In the genomic region with DNA sequence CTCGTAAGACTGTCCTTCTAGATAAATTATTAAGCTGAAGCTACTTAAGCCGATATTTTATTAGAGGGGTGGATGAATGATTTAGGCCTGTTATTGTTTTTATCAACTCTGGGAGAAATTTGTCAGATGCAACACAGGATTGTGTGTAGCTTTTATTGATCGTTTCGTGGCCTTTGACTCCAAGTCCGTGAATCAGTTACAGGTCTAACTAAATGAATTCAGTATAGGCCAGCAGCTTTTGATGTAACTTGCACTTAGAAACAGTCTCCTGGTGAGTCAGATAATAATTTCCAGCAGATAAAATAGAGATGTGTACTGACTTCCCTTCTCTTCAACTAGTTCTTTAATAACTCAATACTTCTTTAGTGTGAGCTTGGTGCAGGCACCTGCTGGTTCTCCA, we compare ENCODE assay signal across 2 cellular contexts.
A peak's percentile ranks its signal among the peaks of the same experiment; 100 is the strongest.
TF ChIP-seq lines count a peak whose summit lies in the region.

No MANE protein-coding gene starts in this region.

TF ChIP-seq in SK-N-SH treated with all-trans-retinoic acid at 6 μM for 48 hours, 23 proteins besides CTCF, POLR2A, EP300 and RAD21 (continued from another document):
- TF ChIP-seq, protein P1, sequence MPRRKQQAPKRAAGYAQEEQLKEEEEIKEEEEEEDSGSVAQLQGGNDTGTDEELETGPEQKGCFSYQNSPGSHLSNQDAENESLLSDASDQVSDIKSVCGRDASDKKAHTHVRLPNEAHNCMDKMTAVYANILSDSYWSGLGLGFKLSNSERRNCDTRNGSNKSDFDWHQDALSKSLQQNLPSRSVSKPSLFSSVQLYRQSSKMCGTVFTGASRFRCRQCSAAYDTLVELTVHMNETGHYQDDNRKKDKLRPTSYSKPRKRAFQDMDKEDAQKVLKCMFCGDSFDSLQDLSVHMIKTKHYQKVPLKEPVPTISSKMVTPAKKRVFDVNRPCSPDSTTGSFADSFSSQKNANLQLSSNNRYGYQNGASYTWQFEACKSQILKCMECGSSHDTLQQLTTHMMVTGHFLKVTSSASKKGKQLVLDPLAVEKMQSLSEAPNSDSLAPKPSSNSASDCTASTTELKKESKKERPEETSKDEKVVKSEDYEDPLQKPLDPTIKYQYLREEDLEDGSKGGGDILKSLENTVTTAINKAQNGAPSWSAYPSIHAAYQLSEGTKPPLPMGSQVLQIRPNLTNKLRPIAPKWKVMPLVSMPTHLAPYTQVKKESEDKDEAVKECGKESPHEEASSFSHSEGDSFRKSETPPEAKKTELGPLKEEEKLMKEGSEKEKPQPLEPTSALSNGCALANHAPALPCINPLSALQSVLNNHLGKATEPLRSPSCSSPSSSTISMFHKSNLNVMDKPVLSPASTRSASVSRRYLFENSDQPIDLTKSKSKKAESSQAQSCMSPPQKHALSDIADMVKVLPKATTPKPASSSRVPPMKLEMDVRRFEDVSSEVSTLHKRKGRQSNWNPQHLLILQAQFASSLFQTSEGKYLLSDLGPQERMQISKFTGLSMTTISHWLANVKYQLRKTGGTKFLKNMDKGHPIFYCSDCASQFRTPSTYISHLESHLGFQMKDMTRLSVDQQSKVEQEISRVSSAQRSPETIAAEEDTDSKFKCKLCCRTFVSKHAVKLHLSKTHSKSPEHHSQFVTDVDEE (CRISPR knock-in tag; IDR thresholded peaks at IDR 0.05) = no peak
- TF ChIP-seq BACH2 (CRISPR knock-in tag; IDR thresholded peaks at IDR 0.05; ENCODE audit: borderline replicate concordance) = no peak
- TF ChIP-seq GLIS3 (CRISPR knock-in tag; IDR thresholded peaks at IDR 0.05) = no peak

TF ChIP-seq in liver, 16 proteins besides CTCF, POLR2A, EP300 and RAD21 (continued from another document):
- TF ChIP-seq, protein P2, sequence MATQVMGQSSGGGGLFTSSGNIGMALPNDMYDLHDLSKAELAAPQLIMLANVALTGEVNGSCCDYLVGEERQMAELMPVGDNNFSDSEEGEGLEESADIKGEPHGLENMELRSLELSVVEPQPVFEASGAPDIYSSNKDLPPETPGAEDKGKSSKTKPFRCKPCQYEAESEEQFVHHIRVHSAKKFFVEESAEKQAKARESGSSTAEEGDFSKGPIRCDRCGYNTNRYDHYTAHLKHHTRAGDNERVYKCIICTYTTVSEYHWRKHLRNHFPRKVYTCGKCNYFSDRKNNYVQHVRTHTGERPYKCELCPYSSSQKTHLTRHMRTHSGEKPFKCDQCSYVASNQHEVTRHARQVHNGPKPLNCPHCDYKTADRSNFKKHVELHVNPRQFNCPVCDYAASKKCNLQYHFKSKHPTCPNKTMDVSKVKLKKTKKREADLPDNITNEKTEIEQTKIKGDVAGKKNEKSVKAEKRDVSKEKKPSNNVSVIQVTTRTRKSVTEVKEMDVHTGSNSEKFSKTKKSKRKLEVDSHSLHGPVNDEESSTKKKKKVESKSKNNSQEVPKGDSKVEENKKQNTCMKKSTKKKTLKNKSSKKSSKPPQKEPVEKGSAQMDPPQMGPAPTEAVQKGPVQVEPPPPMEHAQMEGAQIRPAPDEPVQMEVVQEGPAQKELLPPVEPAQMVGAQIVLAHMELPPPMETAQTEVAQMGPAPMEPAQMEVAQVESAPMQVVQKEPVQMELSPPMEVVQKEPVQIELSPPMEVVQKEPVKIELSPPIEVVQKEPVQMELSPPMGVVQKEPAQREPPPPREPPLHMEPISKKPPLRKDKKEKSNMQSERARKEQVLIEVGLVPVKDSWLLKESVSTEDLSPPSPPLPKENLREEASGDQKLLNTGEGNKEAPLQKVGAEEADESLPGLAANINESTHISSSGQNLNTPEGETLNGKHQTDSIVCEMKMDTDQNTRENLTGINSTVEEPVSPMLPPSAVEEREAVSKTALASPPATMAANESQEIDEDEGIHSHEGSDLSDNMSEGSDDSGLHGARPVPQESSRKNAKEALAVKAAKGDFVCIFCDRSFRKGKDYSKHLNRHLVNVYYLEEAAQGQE (IDR thresholded peaks at IDR 0.05) = no peak
- TF ChIP-seq FOXA1 (IDR thresholded peaks at IDR 0.05) = no peak
- TF ChIP-seq, protein P3, sequence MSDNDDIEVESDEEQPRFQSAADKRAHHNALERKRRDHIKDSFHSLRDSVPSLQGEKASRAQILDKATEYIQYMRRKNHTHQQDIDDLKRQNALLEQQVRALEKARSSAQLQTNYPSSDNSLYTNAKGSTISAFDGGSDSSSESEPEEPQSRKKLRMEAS (IDR thresholded peaks at IDR 0.05) = peak; percentile 42
- no peak for TF ChIP-seq EGR1 (IDR thresholded peaks at IDR 0.05; ENCODE audit: low read depth in 2 of 2)
- no peak for TF ChIP-seq TAF1 (conservative IDR thresholded peaks at IDR 0.05)
- TF ChIP-seq HNF4G (IDR thresholded peaks at IDR 0.05) = peak; percentile 49
- TF ChIP-seq YY1 (IDR thresholded peaks at IDR 0.05) = peak; percentile 65
- peak; percentile 13 to 50 for TF ChIP-seq RXRA (IDR thresholded peaks at IDR 0.05)
- peak; percentile 64 for TF ChIP-seq SP1 (IDR thresholded peaks at IDR 0.05)
- no peak for TF ChIP-seq GABPA (IDR thresholded peaks at IDR 0.05 in 1 of 2, conservative IDR thresholded peaks at IDR 0.05 in 1 of 2)
